ENCODE assay signal across 6 cellular contexts in genomic region chr12:123899368-123899767, GRCh38.
"Had no signal": no experiment of that assay in that cellular context is flagged by ENCODE, and none has a peak within 500 bp of the region (broad histone marks: within the 10 kb centered on the region; RNA-seq: fewer than 3 reads in every experiment).

No MANE protein-coding gene starts in this region.

- H3K4me3 ChIP-seq: GM23248 had no signal

- DNase-seq: GM23248, GOT3, HCEC 1CT, IMR-90 had no signal

- FAIRE-seq: H54, HTR-8/SVneo had no signal

- H3K27ac ChIP-seq: GM23248 had no signal

- H3K9ac ChIP-seq: GM23248 had no signal

- H2AFZ ChIP-seq: GM23248 had no signal
